ENCODE assay signal across 9 cellular contexts in genomic region chr1:155978973-155979429, GRCh38. TPM values are rescaled to one million over a fixed set of nuclear protein-coding genes. Genes with fewer than 3 reads are reported as not detected.
A peak's percentile ranks its signal among the peaks of the same experiment; 100 is the strongest.
DNase-seq lines count a peak whose midpoint lies in the region; ATAC-seq and TF ChIP-seq lines count a peak whose summit lies in the region.
"Had no signal": no experiment of that assay in that cellular context is flagged by ENCODE, and none has a peak within 500 bp of the region (broad histone marks: within the 10 kb centered on the region; RNA-seq: fewer than 3 reads in every experiment).

No MANE protein-coding gene starts in this region.

- ATAC-seq in naive B cell (ENCODE audit: low read depth in 2 of 2) (no peak), HG03457 (IDR thresholded peaks at IDR 0.05; ENCODE audit: unreplicated experiment) (no peak), HG02571 (IDR thresholded peaks at IDR 0.05; ENCODE audit: unreplicated experiment) (no peak)

- no peak for TF ChIP-seq CTCF in endodermal cell (conservative IDR thresholded peaks at IDR 0.05)

- DNase-seq in T-helper 2 cell treated with Interferon-gamma antibody and Interleukin-4, amounts not matched to agents 5 μg/mL and 100 μg/mL, for 36 hours (ENCODE audit: low spot score), result no peak
- no peak for DNase-seq in T-helper 2 cell
- peak; percentile 52 to 69 for DNase-seq in SJCRH30
- DNase-seq in endodermal cell, result no peak
- no peak for DNase-seq in naive B cell
- DNase-seq in NCI-H2107 (lab: John Stamatoyannopoulos, UW), result no peak

- H3K9me3 ChIP-seq in SJCRH30 (replicated peaks) (no peaks in the 10 kb centered on the region), endodermal cell (ENCODE audit: control insufficient read depth, low read length) (no peaks in the 10 kb centered on the region)

- H3K4me3 ChIP-seq in SJCRH30 (peak overlapping the region; percentile 97), endodermal cell (ENCODE audit: low read length) (peak overlapping the region; percentile 93)

- peaks cover 59% of the 10 kb centered on the region for H3K4me1 Mint-ChIP-seq in T-helper 2 cell treated with Interferon-gamma antibody and Interleukin-4, amounts not matched to agents 5 μg/mL and 100 μg/mL, for 36 hours (ENCODE audit: low read depth)
- H3K4me1 Mint-ChIP-seq in endodermal cell (peaks cover 57% of the 10 kb centered on the region), naive B cell (peaks cover 81 to 86% (median 83%) of the 10 kb centered on the region in 3 donors)

- no peaks in the 10 kb centered on the region for H3K27me3 Mint-ChIP-seq in T-helper 2 cell treated with Interferon-gamma antibody and Interleukin-4, amounts not matched to agents 5 μg/mL and 100 μg/mL, for 36 hours (ENCODE audit: low read depth)
- H3K27me3 Mint-ChIP-seq in endodermal cell (ENCODE audit: insufficient read depth), result peaks cover 1% of the 10 kb centered on the region
- no peaks in the 10 kb centered on the region for H3K27me3 Mint-ChIP-seq in naive B cell

- H3K27me3 ChIP-seq in SJCRH30, result no peaks in the 10 kb centered on the region
- no peaks in the 10 kb centered on the region for H3K27me3 ChIP-seq in endodermal cell (ENCODE audit: control insufficient read depth, insufficient read depth, low read length, poor library complexity, severe bottlenecking)

- H3K4me1 ChIP-seq in SJCRH30 (peaks cover 40% of the 10 kb centered on the region), endodermal cell (ENCODE audit: control insufficient read depth, insufficient read depth, low read length) (peaks cover 28% of the 10 kb centered on the region)

- H3K36me3 ChIP-seq in SJCRH30 (peaks cover 12% of the 10 kb centered on the region; the same call in 1 of the 2 replicates), endodermal cell (ENCODE audit: control insufficient read depth, insufficient read depth, low read length) (peaks cover 8% of the 10 kb centered on the region)

- H3K27ac ChIP-seq in SJCRH30, result peak overlapping the region; percentile 96
- peak overlapping the region; percentile 21 for H3K27ac ChIP-seq in endodermal cell (ENCODE audit: low read depth, low read length)

- 7 to 10% methylated on average over 4 to 8 of the region's 8 CpGs for WGBS in endodermal cell (ENCODE audit: insufficient coverage in 1 of 2, insufficient read length in 1 of 2), 2 experiments

- peak overlapping the region; percentile 92 for H3K4me3 Mint-ChIP-seq in T-helper 2 cell treated with Interferon-gamma antibody and Interleukin-4, amounts not matched to agents 5 μg/mL and 100 μg/mL, for 36 hours
- H3K4me3 Mint-ChIP-seq in endodermal cell, result peak overlapping the region; percentile 96
- peak overlapping the region; percentile 93 to 99 (median 98) for H3K4me3 Mint-ChIP-seq in naive B cell

- peaks cover 34% of the 10 kb centered on the region for H3K36me3 Mint-ChIP-seq in T-helper 2 cell treated with Interferon-gamma antibody and Interleukin-4, amounts not matched to agents 5 μg/mL and 100 μg/mL, for 36 hours (ENCODE audit: low read depth)
- peaks cover 4% of the 10 kb centered on the region for H3K36me3 Mint-ChIP-seq in endodermal cell (ENCODE audit: low read depth)
- H3K36me3 Mint-ChIP-seq in naive B cell, result peaks cover 0 to 29% of the 10 kb centered on the region in 2 donors

- peak overlapping the region; percentile 88 for H3K27ac Mint-ChIP-seq in T-helper 2 cell treated with Interferon-gamma antibody and Interleukin-4, amounts not matched to agents 5 μg/mL and 100 μg/mL, for 36 hours
- H3K27ac Mint-ChIP-seq in endodermal cell (peak overlapping the region; percentile 92), naive B cell (peak overlapping the region; percentile 86 to 98 (median 92))

- no peaks in the 10 kb centered on the region for H3K9me3 Mint-ChIP-seq in T-helper 2 cell treated with Interferon-gamma antibody and Interleukin-4, amounts not matched to agents 5 μg/mL and 100 μg/mL, for 36 hours
- H3K9me3 Mint-ChIP-seq in endodermal cell, result no peaks in the 10 kb centered on the region
- H3K9me3 Mint-ChIP-seq in naive B cell, result no peaks in the 10 kb centered on the region

- H3K9ac ChIP-seq in endodermal cell (ENCODE audit: extremely low read depth, low read length, poor library complexity, severe bottlenecking), result peak overlapping the region; percentile 79

RNA-seq across cellular contexts. Expression of gene ARHGEF2, which starts 0.7 kb away (rescaled TPM):
- total RNA-seq in SJCRH30 (2014; rRNA removed; shearing (Covaris generic)), result 152 and 167 TPM in 2 replicates
- total RNA-seq in endodermal cell, result 100 to 1,000 TPM; 134 to 147 TPM
- polyA plus RNA-seq in endodermal cell (2013, experiment 1 of 2), result 80.1 TPM
- 71.9 TPM for polyA plus RNA-seq in endodermal cell (2013, experiment 2 of 2)
- 10 to 100 TPM in 5 of 6 donors, 1 to 10 TPM in 1; 6.9 to 48.4 (median 27.7) TPM for polyA plus RNA-seq in naive B cell (ENCODE audit: low read depth in 6 of 6)

RNA-seq across cellular contexts. Expression of gene RXFP4, which starts 37.6 kb away (rescaled TPM):
- total RNA-seq in SJCRH30 (2014; rRNA removed; shearing (Covaris generic)), result 0.08 TPM in 1 of 2 replicates, not detected in the other
- not detected for total RNA-seq in endodermal cell
- not detected for polyA plus RNA-seq in endodermal cell (2013, experiment 1 of 2)
- polyA plus RNA-seq in endodermal cell (2013, experiment 2 of 2), result not detected
- 1 to 10 TPM in 1 of 6 donors, under 1 TPM in 2, not detected in 3; 0.21 to 1.2 (median 0.36) TPM for polyA plus RNA-seq in naive B cell (ENCODE audit: low read depth in 6 of 6)
- total RNA-seq: dermis microvascular lymphatic vessel endothelial cell had no signal

RNA-seq across cellular contexts. Expression of gene SSR2, which starts 41.8 kb away (rescaled TPM):
- total RNA-seq in SJCRH30 (2014; rRNA removed; shearing (Covaris generic)), result 170 and 183 TPM in 2 replicates
- 100 to 1,000 TPM; 193 TPM for total RNA-seq in endodermal cell
- polyA plus RNA-seq in endodermal cell (2013, experiment 1 of 2), result 299 TPM
- 274 TPM for polyA plus RNA-seq in endodermal cell (2013, experiment 2 of 2)
- polyA plus RNA-seq in naive B cell (ENCODE audit: low read depth in 6 of 6), result 100 to 1,000 TPM; 243 to 278 (median 256) TPM

RNA-seq across cellular contexts. Expression of gene KHDC4, which starts 44.8 kb away (rescaled TPM):
- total RNA-seq in SJCRH30 (2014; rRNA removed; shearing (Covaris generic)), result 36.4 and 52.1 TPM in 2 replicates
- 10 to 100 TPM; 67.7 to 76.2 TPM for total RNA-seq in endodermal cell
- 46.7 TPM for polyA plus RNA-seq in endodermal cell (2013, experiment 1 of 2)
- polyA plus RNA-seq in endodermal cell (2013, experiment 2 of 2), result 39.0 TPM
- 10 to 100 TPM in 1 of 6 donors, 1 to 10 TPM in 5; 5.5 to 10.7 (median 7.2) TPM for polyA plus RNA-seq in naive B cell (ENCODE audit: low read depth in 6 of 6)

Comparison
In these comparisons a context has a peak if more than half of its experiments do, and no peak if none do; other contexts are left out.
1. DNase-seq: peak in SJCRH30 (2 of 2); none in T-helper 2 cell treated with Interferon-gamma antibody and Interleukin-4, amounts not matched to agents 5 μg/mL and 100 μg/mL, for 36 hours (single experiment), T-helper 2 cell (0 of 5), endodermal cell (single experiment), naive B cell (single experiment) and NCI-H2107 (single experiment).
2. Peak in every context shown above with its lines, with median percentiles within 50 percentile points of each other: H3K27ac Mint-ChIP-seq and H3K4me3 Mint-ChIP-seq.